ENCODE assay signal across 8 cellular contexts in genomic region chr22:34414467-34415440, GRCh38.
DNase-seq lines count a peak whose midpoint lies in the region; ATAC-seq, FAIRE-seq and TF ChIP-seq lines count a peak whose summit lies in the region.

No MANE protein-coding gene starts in this region.

- H3K4me3 ChIP-seq in PC-3 (ENCODE audit: low read length) (no peak overlapping the region), endodermal cell (ENCODE audit: low read length) (no peak overlapping the region)

- POLR2A ChIA-PET in PC-3 (lab: Charles Lee; ENCODE audit: unreplicated experiment), result no interaction called here

- no peaks in the 10 kb centered on the region for H3F3A ChIP-seq in PC-3 (ENCODE audit: low read length, unreplicated experiment)

- ATAC-seq in PC-3, result no peak
- ATAC-seq in HG03571 (IDR thresholded peaks at IDR 0.05; ENCODE audit: unreplicated experiment), result no peak

- no peak overlapping the region for H3K4me2 ChIP-seq in PC-3 (ENCODE audit: low read length)

- no peak overlapping the region for H3K9ac ChIP-seq in PC-3 (ENCODE audit: low read length)
- no peak overlapping the region for H3K9ac ChIP-seq in endodermal cell (ENCODE audit: extremely low read depth, low read length, poor library complexity, severe bottlenecking)

- DNase-seq in NCI-H748 (lab: John Stamatoyannopoulos, UW; ENCODE audit: unreplicated experiment) (peak; percentile 37), NCI-H748 treated with DMSO at 0.1 percent for 48 hours (lab: John Stamatoyannopoulos, UW) (no peak), HT1080 (ENCODE audit: low read depth) (peak; percentile 69), PC-3 (peak; percentile 46), endodermal cell (peak; percentile 93), pons (ENCODE audit: low spot score) (peak; percentile 52), HTR-8/SVneo (ENCODE audit: insufficient read length, low spot score) (no peak)

- H3K36me3 Mint-ChIP-seq in endodermal cell (ENCODE audit: low read depth), result no peaks in the 10 kb centered on the region

- 25 to 34% methylated on average over 4 of the region's 4 CpGs for WGBS in endodermal cell (ENCODE audit: insufficient coverage in 1 of 2, insufficient read length in 1 of 2), 2 experiments

- H3K4me1 Mint-ChIP-seq in endodermal cell, result peaks cover 9% of the 10 kb centered on the region

- H3K9me2 ChIP-seq in PC-3 (replicated peaks; ENCODE audit: low read length), result no peaks in the 10 kb centered on the region

- peaks cover 5% of the 10 kb centered on the region for H3K27me3 Mint-ChIP-seq in endodermal cell (ENCODE audit: insufficient read depth)

- H3K27ac Mint-ChIP-seq in endodermal cell, result no peak overlapping the region

- H3K36me3 ChIP-seq in PC-3 (ENCODE audit: low read depth, low read length) (no peaks in the 10 kb centered on the region), endodermal cell (ENCODE audit: control insufficient read depth, insufficient read depth, low read length) (no peaks in the 10 kb centered on the region)

- no peaks in the 10 kb centered on the region for H3K79me2 ChIP-seq in PC-3 (ENCODE audit: low read length)

- H3K9me3 ChIP-seq in PC-3 (ENCODE audit: low read length), result no peaks in the 10 kb centered on the region
- peaks cover 12% of the 10 kb centered on the region for H3K9me3 ChIP-seq in endodermal cell (ENCODE audit: control insufficient read depth, low read length)

- FAIRE-seq in HTR-8/SVneo (lab: Jason Lieb, UNC), result no peak

- CTCF ChIA-PET in PC-3 (lab: Charles Lee), result no interaction called here

- BruUV-seq in PC-3 (replicated peaks; lab: Mats Ljungman, UMichigan), result no TSS peak

- peaks cover 12% of the 10 kb centered on the region for H3K9me3 Mint-ChIP-seq in endodermal cell

- no peak overlapping the region for H2AFZ ChIP-seq in PC-3 (ENCODE audit: low read length)

- TF ChIP-seq CTCF in PC-3 (conservative IDR thresholded peaks at IDR 0.05; ENCODE audit: low read depth, low read length) (peak; percentile 36; the same call in 1 of the 2 replicates), endodermal cell (conservative IDR thresholded peaks at IDR 0.05) (peak; percentile 95)

- no peaks in the 10 kb centered on the region for H4K20me1 ChIP-seq in PC-3 (ENCODE audit: low read length)

- H3K27me3 ChIP-seq in PC-3 (ENCODE audit: low read length) (no peaks in the 10 kb centered on the region), endodermal cell (ENCODE audit: control insufficient read depth, insufficient read depth, low read length, poor library complexity, severe bottlenecking) (peaks cover 12% of the 10 kb centered on the region)

- H3K4me3 Mint-ChIP-seq in endodermal cell, result no peak overlapping the region

- H3K4me1 ChIP-seq in PC-3 (ENCODE audit: insufficient read depth, low read length) (no peaks in the 10 kb centered on the region), endodermal cell (ENCODE audit: control insufficient read depth, insufficient read depth, low read length) (no peaks in the 10 kb centered on the region)

- intact Hi-C loops in PC-3 (cut with micrococcal nuclease), result no loop called here

- H3K27ac ChIP-seq in PC-3 (ENCODE audit: low read length), result no peak overlapping the region
- H3K27ac ChIP-seq in endodermal cell (ENCODE audit: low read depth, low read length), result no peak overlapping the region

Comparison
In these comparisons a context has a peak if more than half of its experiments do, and no peak if none do; other contexts are left out.
1. DNase-seq: peak in NCI-H748 (single experiment), HT1080 (single experiment), PC-3 (single experiment), endodermal cell (single experiment) and pons (single experiment); none in NCI-H748 treated with DMSO at 0.1 percent for 48 hours (single experiment) and HTR-8/SVneo (single experiment).